ENCODE assay signal across 17 cellular contexts in the genomic region with DNA sequence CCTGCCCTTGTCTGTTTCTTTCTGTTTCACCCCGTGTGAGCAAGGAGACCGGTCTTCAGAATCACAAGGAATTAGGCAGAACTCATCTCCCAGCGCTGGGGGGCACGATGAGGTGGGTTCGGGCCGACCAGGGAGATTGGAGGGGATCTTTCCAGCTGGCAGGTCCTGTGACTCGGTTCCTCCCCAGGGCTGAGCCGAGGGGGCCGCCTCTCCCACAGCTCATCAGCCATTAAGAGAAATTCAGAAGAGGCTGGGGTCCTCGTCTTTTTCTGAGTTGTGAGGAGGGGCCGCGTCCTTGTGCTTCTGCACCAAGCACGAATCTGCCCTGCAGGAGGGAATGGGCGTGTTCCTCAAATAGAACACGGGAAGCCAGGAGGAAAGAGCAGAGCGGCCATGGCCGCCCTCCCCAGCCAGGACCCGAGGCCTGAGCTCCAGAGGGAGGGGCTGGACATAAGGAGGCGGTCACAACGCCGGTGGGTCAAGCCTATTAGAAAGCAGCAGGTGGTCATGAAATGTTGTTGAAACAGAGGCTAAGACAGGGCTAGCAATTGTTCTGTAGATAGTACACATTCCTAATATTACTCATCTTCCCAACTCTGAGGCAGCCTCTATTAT.
A peak's percentile ranks its signal among the peaks of the same experiment; 100 is the strongest.
DNase-seq lines count a peak whose midpoint lies in the region; ATAC-seq and TF ChIP-seq lines count a peak whose summit lies in the region.
"Had no signal": no experiment of that assay in that cellular context is flagged by ENCODE, and none has a peak within 500 bp of the region (broad histone marks: within the 10 kb centered on the region; RNA-seq: fewer than 3 reads in every experiment).

No MANE protein-coding gene starts in this region.

- WGBS in endodermal cell (ENCODE audit: insufficient coverage in 1 of 2, insufficient read length in 1 of 2), 2 experiments: 66 to 76% methylated on average over 11 to 21 of the region's 21 CpGs

- no peaks in the 10 kb centered on the region for H3K9me3 ChIP-seq in endodermal cell (ENCODE audit: control insufficient read depth, low read length)
- no peaks in the 10 kb centered on the region for H3K9me3 ChIP-seq in neural progenitor cell (ENCODE audit: low read depth)
- H3K9me3 ChIP-seq: BE2C, Caco-2, Peyer's patch had no signal

- H3K27me3 ChIP-seq in endodermal cell (ENCODE audit: control insufficient read depth, insufficient read depth, low read length, poor library complexity, severe bottlenecking): no peaks in the 10 kb centered on the region
- no peaks in the 10 kb centered on the region for H3K27me3 ChIP-seq in neural progenitor cell
- H3K27me3 ChIP-seq: Peyer's patch had no signal

- peaks cover 26% of the 10 kb centered on the region for H3K27me3 Mint-ChIP-seq in activated CD8-positive, alpha-beta memory T cell treated with anti-CD3 and anti-CD28 coated beads, Interleukin-2, amount 10 ng/mL, durations not matched to agents 7 days and 5 days
- H3K27me3 Mint-ChIP-seq in endodermal cell (ENCODE audit: insufficient read depth): peaks cover 6% of the 10 kb centered on the region
- H3K27me3 Mint-ChIP-seq in neural progenitor cell (ENCODE audit: insufficient read depth, low read depth): peaks cover 3% of the 10 kb centered on the region

- no peak overlapping the region for H3K27ac ChIP-seq in endodermal cell (ENCODE audit: low read depth, low read length)
- no peak overlapping the region for H3K27ac ChIP-seq in neural progenitor cell
- H3K27ac ChIP-seq: Peyer's patch had no signal

- no peaks in the 10 kb centered on the region for H3K36me3 ChIP-seq in endodermal cell (ENCODE audit: control insufficient read depth, insufficient read depth, low read length)
- H3K36me3 ChIP-seq in neural progenitor cell: no peaks in the 10 kb centered on the region
- H3K36me3 ChIP-seq: BE2C, Peyer's patch had no signal

- H3K9ac ChIP-seq in endodermal cell (ENCODE audit: extremely low read depth, low read length, poor library complexity, severe bottlenecking): no peak overlapping the region
- H3K9ac ChIP-seq in neural progenitor cell: no peak overlapping the region

- peaks cover 17% of the 10 kb centered on the region for H3F3A ChIP-seq in neural progenitor cell (ENCODE audit: low read depth)

- no peak overlapping the region for H3K4me3 Mint-ChIP-seq in activated CD8-positive, alpha-beta memory T cell treated with anti-CD3 and anti-CD28 coated beads, Interleukin-2, amount 10 ng/mL, durations not matched to agents 7 days and 5 days
- H3K4me3 Mint-ChIP-seq in endodermal cell (no peak overlapping the region), neural progenitor cell (no peak overlapping the region)
- H3K4me3 Mint-ChIP-seq: CD4-positive, alpha-beta T cell had no signal

- H3K36me3 Mint-ChIP-seq in activated CD8-positive, alpha-beta memory T cell treated with anti-CD3 and anti-CD28 coated beads, Interleukin-2, amount 10 ng/mL, durations not matched to agents 7 days and 5 days: no peaks in the 10 kb centered on the region
- H3K36me3 Mint-ChIP-seq in endodermal cell (ENCODE audit: low read depth) (no peaks in the 10 kb centered on the region), neural progenitor cell (no peaks in the 10 kb centered on the region)

- TF ChIP-seq CTCF in endodermal cell (conservative IDR thresholded peaks at IDR 0.05) (no peak), neural progenitor cell (IDR thresholded peaks at IDR 0.05) (no peak)

- H3K4me2 ChIP-seq in neural progenitor cell: peak overlapping the region; percentile 16

- no peaks in the 10 kb centered on the region for H3K79me2 ChIP-seq in neural progenitor cell (ENCODE audit: low read depth)

- no peaks in the 10 kb centered on the region for H3K4me1 Mint-ChIP-seq in activated CD8-positive, alpha-beta memory T cell treated with anti-CD3 and anti-CD28 coated beads, Interleukin-2, amount 10 ng/mL, durations not matched to agents 7 days and 5 days
- H3K4me1 Mint-ChIP-seq in endodermal cell: peaks cover 17% of the 10 kb centered on the region
- H3K4me1 Mint-ChIP-seq in neural progenitor cell: peaks cover 57% of the 10 kb centered on the region

- no peak for ATAC-seq in activated CD8-positive, alpha-beta memory T cell treated with anti-CD3 and anti-CD28 coated beads, Interleukin-2, amount 10 ng/mL, durations not matched to agents 7 days and 5 days
- ATAC-seq in stimulated activated naive CD8-positive, alpha-beta T cell treated with anti-CD3 and anti-CD28 coated beads, Interleukin-15, Interleukin-2, amounts not matched to agents 100 U/mL and 50 U/mL, for 24 hours: no peak
- ATAC-seq in Right ventricle myocardium inferior: no peak

- no peak overlapping the region for H3K27ac Mint-ChIP-seq in activated CD8-positive, alpha-beta memory T cell treated with anti-CD3 and anti-CD28 coated beads, Interleukin-2, amount 10 ng/mL, durations not matched to agents 7 days and 5 days
- H3K27ac Mint-ChIP-seq in endodermal cell (no peak overlapping the region), neural progenitor cell (peak overlapping the region; percentile 44)
- H3K27ac Mint-ChIP-seq: CD4-positive, alpha-beta T cell had no signal

- H2AFZ ChIP-seq in neural progenitor cell (replicated peaks): no peak overlapping the region

- peak; percentile 31 for DNase-seq in activated CD8-positive, alpha-beta memory T cell treated with anti-CD3 and anti-CD28 coated beads, Interleukin-2, amount 10 ng/mL, durations not matched to agents 7 days and 5 days
- DNase-seq in activated CD8-positive, alpha-beta memory T cell treated with anti-CD3 and anti-CD28 coated beads, Interleukin-2, amount 50 U/mL, for 4 hours: no peak
- DNase-seq in endodermal cell (peak; percentile 71), neural progenitor cell (ENCODE audit: low spot score) (peak; percentile 54), Right ventricle myocardium inferior (ENCODE audit: missing footprints) (no peak), amniotic stem cell (lab: John Stamatoyannopoulos, UW) (no peak), SW480 (ENCODE audit: low spot score) (no peak)
- DNase-seq in stimulated activated naive CD8-positive, alpha-beta T cell treated with anti-CD3 and anti-CD28 coated beads, Interleukin-15, Interleukin-2, amounts not matched to agents 100 U/mL and 50 U/mL, for 24 hours: no peak
- DNase-seq: BE2C; Caco-2; CD4-positive, alpha-beta T cell; GDM1; NCI-H1105; NCI-H187 treated with DMSO at 0.1 percent for 48 hours; NCI-H345; NCI-H526; Peyer's patch had no signal

- CTCF ChIA-PET in activated CD8-positive, alpha-beta memory T cell treated with anti-CD3 and anti-CD28 coated beads, Interleukin-2, amount 10 ng/mL, durations not matched to agents 7 days and 5 days (lab: Charles Lee): no interaction called here

- peaks cover 10% of the 10 kb centered on the region for H3K4me1 ChIP-seq in endodermal cell (ENCODE audit: control insufficient read depth, insufficient read depth, low read length)
- H3K4me1 ChIP-seq in neural progenitor cell: peaks cover 39% of the 10 kb centered on the region
- H3K4me1 ChIP-seq: BE2C, Caco-2, Peyer's patch had no signal

- H3K9me3 Mint-ChIP-seq in activated CD8-positive, alpha-beta memory T cell treated with anti-CD3 and anti-CD28 coated beads, Interleukin-2, amount 10 ng/mL, durations not matched to agents 7 days and 5 days (ENCODE audit: low read depth): no peaks in the 10 kb centered on the region
- H3K9me3 Mint-ChIP-seq in endodermal cell (no peaks in the 10 kb centered on the region), neural progenitor cell (no peaks in the 10 kb centered on the region)
- H3K9me3 Mint-ChIP-seq: CD4-positive, alpha-beta T cell had no signal

- intact Hi-C loops in Right ventricle myocardium inferior (cut with DNase I): no loop called here

- H4K20me1 ChIP-seq in neural progenitor cell (ENCODE audit: low read depth): no peaks in the 10 kb centered on the region

- H3K4me3 ChIP-seq in endodermal cell (ENCODE audit: low read length) (no peak overlapping the region), neural progenitor cell (no peak overlapping the region)
- H3K4me3 ChIP-seq: Peyer's patch had no signal

Comparison
In these comparisons a context has a peak if more than half of its experiments do, and no peak if none do; other contexts are left out.
1. DNase-seq: peak in activated CD8-positive, alpha-beta memory T cell treated with anti-CD3 and anti-CD28 coated beads, Interleukin-2, amount 10 ng/mL, durations not matched to agents 7 days and 5 days (single experiment), endodermal cell (single experiment) and neural progenitor cell (single experiment); none in activated CD8-positive, alpha-beta memory T cell treated with anti-CD3 and anti-CD28 coated beads, Interleukin-2, amount 50 U/mL, for 4 hours (single experiment), stimulated activated naive CD8-positive, alpha-beta T cell treated with anti-CD3 and anti-CD28 coated beads, Interleukin-15, Interleukin-2, amounts not matched to agents 100 U/mL and 50 U/mL, for 24 hours (single experiment), Right ventricle myocardium inferior (single experiment), amniotic stem cell (single experiment) and SW480 (single experiment).